12 cellular contexts compared by ENCODE assay signal in genomic region chr2:46878886-46879285, GRCh38. TPM values are rescaled to one million over a fixed set of nuclear protein-coding genes. Genes with fewer than 3 reads are reported as not detected.
A peak's percentile ranks its signal among the peaks of the same experiment; 100 is the strongest.
DNase-seq lines count a peak whose midpoint lies in the region; ATAC-seq, FAIRE-seq and TF ChIP-seq lines count a peak whose summit lies in the region.
"Had no signal": no experiment of that assay in that cellular context is flagged by ENCODE, and none has a peak within 500 bp of the region (broad histone marks: within the 10 kb centered on the region; RNA-seq: fewer than 3 reads in every experiment).

No MANE protein-coding gene starts in this region.

- TF ChIP-seq CTCF in HepG2 (CRISPR knock-in tag; IDR thresholded peaks at IDR 0.05) (peak; percentile 50), stomach (IDR thresholded peaks at IDR 0.05) (no peak), testis (IDR thresholded peaks at IDR 0.05) (no peak)

- H3K36me3 ChIP-seq in HepG2 (replicated peaks in 1 of 2; ENCODE audit: control insufficient read depth in 1 of 2, insufficient read depth in 2 of 2, low read length in 2 of 2): no peaks in the 10 kb centered on the region
- H3K36me3 ChIP-seq in stomach: no peaks in the 10 kb centered on the region
- no peaks in the 10 kb centered on the region for H3K36me3 ChIP-seq in testis (ENCODE audit: low read depth, missing control alignments)

- H3K27me3 ChIP-seq in HepG2 (ENCODE audit: control insufficient read depth in 1 of 2, insufficient read depth in 2 of 2, low read length in 2 of 2) (peaks cover 7 to 26% of the 10 kb centered on the region in 2 experiments; a peak in 2 of 5 replicates), stomach (no peaks in the 10 kb centered on the region), testis (no peaks in the 10 kb centered on the region)

- peak; percentile 22 for DNase-seq in NCI-H69 (lab: John Stamatoyannopoulos, UW)
- DNase-seq in ecto neural progenitor cell (ENCODE audit: low spot score): peak; percentile 56
- peak; percentile 43 for DNase-seq in HepG2 (ENCODE audit: low spot score)
- DNase-seq in stomach: no peak
- no peak for DNase-seq in KBM-7
- DNase-seq in testis: no peak
- no peak for DNase-seq in activated gamma-delta T cell (lab: John Stamatoyannopoulos, UW)
- DNase-seq: activated CD8-positive, alpha-beta memory T cell treated with anti-CD3 and anti-CD28 coated beads for 24 hours; immature natural killer cell; stimulated activated naive CD8-positive, alpha-beta T cell treated with anti-CD3 and anti-CD28 coated beads, Interleukin-15, amount 100 ng/mL, for 72 hours had no signal

- H3K79me2 ChIP-seq in HepG2 (ENCODE audit: insufficient read depth, low read length): no peaks in the 10 kb centered on the region

- FAIRE-seq in HepG2 (lab: Jason Lieb, UNC): no peak

- H2AFZ ChIP-seq in HepG2 (ENCODE audit: low read length): no peak overlapping the region

- H3K4me3 ChIP-seq in HepG2 (replicated peaks in 1 of 3; ENCODE audit: insufficient read depth in 1 of 3, low read depth in 2 of 3, low read length in 3 of 3) (no peak overlapping the region), stomach (no peak overlapping the region), testis (no peak overlapping the region)
- H3K4me3 ChIP-seq: SK-N-MC had no signal

- in situ Hi-C loops in HepG2 (cut with HindIII; ENCODE audit: extremely low pct_ligation_motif_present, low pct_unique_long_range_greater_than_20kb): no loop called here
- in situ Hi-C loops in KBM-7 (cut with MboI; ENCODE audit: low pct_unique_long_range_greater_than_20kb, low sequenced_read_pairs): no loop called here

- H3K27ac ChIP-seq in HepG2 (ENCODE audit: extremely low read length, insufficient read depth, low read length): no peak overlapping the region
- H3K27ac ChIP-seq in stomach: peak overlapping the region in 3 of 5 donors; percentile 1 to 18 (median 7)
- no peak overlapping the region for H3K27ac ChIP-seq in testis
- H3K27ac ChIP-seq: SK-N-MC had no signal

- ATAC-seq in HepG2 (peak; percentile 77), HG03571 (IDR thresholded peaks at IDR 0.05; ENCODE audit: unreplicated experiment) (no peak)
- ATAC-seq: stimulated activated naive CD8-positive, alpha-beta T cell treated with anti-CD3 and anti-CD28 coated beads, Interleukin-15, amount 100 ng/mL, for 72 hours had no signal

- H3K9me3 ChIP-seq in HepG2 (ENCODE audit: low read length): no peaks in the 10 kb centered on the region
- H3K9me3 ChIP-seq in stomach: no peaks in the 10 kb centered on the region
- no peaks in the 10 kb centered on the region for H3K9me3 ChIP-seq in testis

- intact Hi-C loops in HepG2 (cut with micrococcal nuclease; ENCODE audit: unreplicated experiment) (no loop called here), stomach (cut with DNase I; ENCODE audit: low total_unique reads) (no loop called here), testis (cut with DNase I; ENCODE audit: low total_unique reads) (no loop called here)

- H3K9ac ChIP-seq in HepG2 (ENCODE audit: insufficient read depth, low read depth, low read length): no peak overlapping the region

- H3K4me1 ChIP-seq in HepG2 (ENCODE audit: insufficient read depth, low read length): peaks cover 44% of the 10 kb centered on the region
- peaks cover 12 to 42% (median 23%) of the 10 kb centered on the region in 4 donors for H3K4me1 ChIP-seq in stomach
- H3K4me1 ChIP-seq in testis: peaks cover 7% of the 10 kb centered on the region

- TF ChIP-seq EP300 in HepG2 (IDR thresholded peaks at IDR 0.05; ENCODE audit: low read depth in 2 of 2, low read length in 2 of 2) (no peak), HepG2 (CRISPR knock-in tag; IDR thresholded peaks at IDR 0.05; ENCODE audit: borderline replicate concordance) (no peak), stomach (IDR thresholded peaks at IDR 0.05) (no peak)

- no TSS peak for BruUV-seq in HepG2 (replicated peaks; lab: Mats Ljungman, UMichigan)

- POLR2A ChIA-PET in HepG2 (lab: Yijun Ruan, JAX): no interaction called here

- 6% methylated on average over 8 of the region's 8 CpGs for WGBS in HepG2 (ENCODE audit: low lambda C conversion rate)
- WGBS in stomach, 5 donors: 20 to 46% (median 30%) methylated on average over 5 to 8 of the region's 8 CpGs
- WGBS in testis, 2 donors: 36 to 55% methylated on average over 5 to 8 of the region's 8 CpGs

- H3K4me2 ChIP-seq in HepG2 (ENCODE audit: low read depth, low read length): no peak overlapping the region

- no peaks in the 10 kb centered on the region for H4K20me1 ChIP-seq in HepG2 (ENCODE audit: insufficient read depth, low read length)

- no peak for TF ChIP-seq POLR2A in HepG2 (IDR thresholded peaks at IDR 0.05; ENCODE audit: insufficient read depth in 1 of 2, low read depth in 2 of 2, low read length in 2 of 2)
- TF ChIP-seq POLR2A in stomach (IDR thresholded peaks at IDR 0.05): no peak
- no peak for TF ChIP-seq POLR2A in testis (IDR thresholded peaks at IDR 0.05)

- peak; percentile 40; the same call in 1 of the 2 replicates for TF ChIP-seq RAD21 in HepG2 (CRISPR knock-in tag; IDR thresholded peaks at IDR 0.05)

- CTCF ChIA-PET in HepG2 (lab: Yijun Ruan, JAX; ENCODE audit: low intra/inter-chr PET ratio, low total read pairs): no interaction called here

TF ChIP-seq in HepG2, 621 proteins besides CTCF, POLR2A, EP300 and RAD21 (continues in another document):
- TF ChIP-seq ZNF280B (CRISPR knock-in tag; IDR thresholded peaks at IDR 0.05; ENCODE audit: borderline replicate concordance) (peak; percentile 51; the same call in 1 of the 2 replicates), BORCS8-MEF2B (CRISPR knock-in tag; IDR thresholded peaks at IDR 0.05) (peak; percentile 37; the same call in 1 of the 2 replicates), ZNF230 (CRISPR knock-in tag; IDR thresholded peaks at IDR 0.05) (0 out of 2 replicates have a peak, but pooled peaks have one; percentile 21), ZNF775 (CRISPR knock-in tag; IDR thresholded peaks at IDR 0.05; ENCODE audit: borderline replicate concordance) (no peak), ZNF33B (CRISPR knock-in tag; IDR thresholded peaks at IDR 0.05) (no peak), KDM3A (CRISPR knock-in tag; IDR thresholded peaks at IDR 0.05; ENCODE audit: low read depth) (no peak), ZBTB49 (CRISPR knock-in tag; IDR thresholded peaks at IDR 0.05; ENCODE audit: borderline replicate concordance) (no peak), PAF1 (CRISPR knock-in tag; IDR thresholded peaks at IDR 0.05) (no peak), RORA (CRISPR knock-in tag; IDR thresholded peaks at IDR 0.05) (no peak)

RNA-seq across cellular contexts. Expression of gene MCFD2, which starts 36.7 kb away (rescaled TPM):
- total RNA-seq in HepG2 (2016; rRNA removed; fragmentation: Illumina TruSeq; extraction: Trizol) (191 and 232 TPM in 2 replicates), stomach (100 to 1,000 TPM in 2 of 5 donors, 10 to 100 TPM in 3; 13.3 to 127 (median 78.0) TPM), testis (10 to 100 TPM; 65.4 to 67.6 TPM)
- total RNA-seq in HepG2 (2016; cell fraction: cytosol; rRNA removed; fragmentation: Illumina TruSeq; extraction: Trizol; ENCODE audit: low read depth): 20.4 and 23.3 TPM in 2 replicates
- total RNA-seq in HepG2 (2016; cell fraction: insoluble cytoplasmic fraction; rRNA removed; fragmentation: Illumina TruSeq; extraction: Trizol): 188 and 227 TPM in 2 replicates
- 73.2 and 79.2 TPM in 2 replicates for total RNA-seq in HepG2 (2016; cell fraction: membrane; rRNA removed; fragmentation: Illumina TruSeq; extraction: Trizol)
- 172 and 204 TPM in 2 replicates for total RNA-seq in HepG2 (2016; cell fraction: nucleus; rRNA removed; fragmentation: Illumina TruSeq; extraction: Trizol)
- polyA plus RNA-seq in HepG2 (2011; rRNA removed) (170 and 183 TPM in 2 replicates), stomach (10 to 100 TPM; 15.9 to 23.5 (median 17.1) TPM), testis (ENCODE audit: insufficient read depth, low read depth, low replicate concordance) (74.5 TPM)
- 120 and 161 TPM in 2 replicates for polyA plus RNA-seq in HepG2 (2011; cell fraction: cytosol; rRNA removed)
- 48.7 and 68.4 TPM in 2 replicates for polyA plus RNA-seq in HepG2 (2011; cell fraction: nucleus; rRNA removed)
- polyA plus RNA-seq in HepG2 (2012): 135 and 170 TPM in 2 replicates
- polyA plus RNA-seq in HepG2 (2016; cell fraction: cytosol; fragmentation: Illumina TruSeq; extraction: Trizol; ENCODE audit: low read depth): 30.7 and 36.6 TPM in 2 replicates
- polyA plus RNA-seq in HepG2 (2016; cell fraction: insoluble cytoplasmic fraction; fragmentation: Illumina TruSeq; extraction: Trizol; ENCODE audit: low read depth): 146 TPM in 2 replicates
- polyA plus RNA-seq in HepG2 (2016; cell fraction: membrane; fragmentation: Illumina TruSeq; extraction: Trizol; ENCODE audit: low read depth): 43.2 and 44.0 TPM in 2 replicates
- polyA plus RNA-seq in HepG2 (2016; cell fraction: nucleus; fragmentation: Illumina TruSeq; extraction: Trizol; ENCODE audit: insufficient read depth, low read depth): 201 and 204 TPM in 2 replicates
- 95.6 and 263 TPM in 2 replicates for polyA minus RNA-seq in HepG2 (2011; rRNA and poly(A)+ RNA removed; ENCODE audit: low replicate concordance)
- 122 and 129 TPM in 2 replicates for polyA minus RNA-seq in HepG2 (2011; cell fraction: cytosol; rRNA and poly(A)+ RNA removed)
- 66.2 and 98.2 TPM in 2 replicates for polyA minus RNA-seq in HepG2 (2011; cell fraction: nucleus; rRNA and poly(A)+ RNA removed)

Comparison
In these comparisons a context has a peak if more than half of its experiments do, and no peak if none do; other contexts are left out.
1. DNase-seq: peak in NCI-H69 (single experiment), ecto neural progenitor cell (single experiment) and HepG2 (single experiment); none in stomach (single experiment), KBM-7 (single experiment), testis (single experiment) and activated gamma-delta T cell (single experiment).
2. H3K27ac ChIP-seq: peak in stomach (3 of 5); none in HepG2 (single experiment) and testis (0 of 2).